In genomic region chr7:25134360-25135010, GRCh38 we compare ENCODE assay signal across 2 cellular contexts.
TF ChIP-seq lines count a peak whose summit lies in the region.

No MANE protein-coding gene starts in this region.

TF ChIP-seq in A549, 52 proteins besides CTCF, POLR2A, EP300 and RAD21 (continued from another document):
- TF ChIP-seq, protein P1, sequence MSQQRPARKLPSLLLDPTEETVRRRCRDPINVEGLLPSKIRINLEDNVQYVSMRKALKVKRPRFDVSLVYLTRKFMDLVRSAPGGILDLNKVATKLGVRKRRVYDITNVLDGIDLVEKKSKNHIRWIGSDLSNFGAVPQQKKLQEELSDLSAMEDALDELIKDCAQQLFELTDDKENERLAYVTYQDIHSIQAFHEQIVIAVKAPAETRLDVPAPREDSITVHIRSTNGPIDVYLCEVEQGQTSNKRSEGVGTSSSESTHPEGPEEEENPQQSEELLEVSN (IDR thresholded peaks at IDR 0.05; ENCODE audit: borderline replicate concordance, low read depth): no peak

TF ChIP-seq in IMR-90, 13 proteins besides CTCF, POLR2A, EP300 and RAD21 (continued from another document):
- TF ChIP-seq RCOR1 (IDR thresholded peaks at IDR 0.05; ENCODE audit: insufficient replicate concordance, low read length) (no peak), ELK1 (IDR thresholded peaks at IDR 0.05; ENCODE audit: borderline replicate concordance, low read depth, low read length) (no peak), CEBPB (IDR thresholded peaks at IDR 0.05; ENCODE audit: low read depth, low read length) (no peak), MAZ (IDR thresholded peaks at IDR 0.05; ENCODE audit: borderline replicate concordance, low read depth, low read length) (no peak), SMC3 (IDR thresholded peaks at IDR 0.05; ENCODE audit: low read depth, low read length) (no peak), CHD1 (IDR thresholded peaks at IDR 0.05; ENCODE audit: low read depth, low read length) (no peak), MXI1 (IDR thresholded peaks at IDR 0.05; ENCODE audit: borderline replicate concordance, low read depth, low read length) (no peak), MAFK (IDR thresholded peaks at IDR 0.05; ENCODE audit: low read depth, low read length) (no peak), RFX5 (IDR thresholded peaks at IDR 0.05; ENCODE audit: low read depth, low read length) (no peak), BHLHE40 (IDR thresholded peaks at IDR 0.05; ENCODE audit: low read depth, low read length) (no peak), FOS (IDR thresholded peaks at IDR 0.05; ENCODE audit: low read depth, low read length) (no peak)
- TF ChIP-seq, protein P2, sequence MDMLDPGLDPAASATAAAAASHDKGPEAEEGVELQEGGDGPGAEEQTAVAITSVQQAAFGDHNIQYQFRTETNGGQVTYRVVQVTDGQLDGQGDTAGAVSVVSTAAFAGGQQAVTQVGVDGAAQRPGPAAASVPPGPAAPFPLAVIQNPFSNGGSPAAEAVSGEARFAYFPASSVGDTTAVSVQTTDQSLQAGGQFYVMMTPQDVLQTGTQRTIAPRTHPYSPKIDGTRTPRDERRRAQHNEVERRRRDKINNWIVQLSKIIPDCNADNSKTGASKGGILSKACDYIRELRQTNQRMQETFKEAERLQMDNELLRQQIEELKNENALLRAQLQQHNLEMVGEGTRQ (IDR thresholded peaks at IDR 0.05; ENCODE audit: low read depth, low read length): no peak
